ENCODE assay signal across 1 cellular context in genomic region chr15:28037969-28038640, GRCh38.
TF ChIP-seq lines count a peak whose summit lies in the region.

No MANE protein-coding gene starts in this region.

TF ChIP-seq in HepG2, 621 proteins besides CTCF, POLR2A, EP300 and RAD21 (continued from another document):
- TF ChIP-seq, protein P1, sequence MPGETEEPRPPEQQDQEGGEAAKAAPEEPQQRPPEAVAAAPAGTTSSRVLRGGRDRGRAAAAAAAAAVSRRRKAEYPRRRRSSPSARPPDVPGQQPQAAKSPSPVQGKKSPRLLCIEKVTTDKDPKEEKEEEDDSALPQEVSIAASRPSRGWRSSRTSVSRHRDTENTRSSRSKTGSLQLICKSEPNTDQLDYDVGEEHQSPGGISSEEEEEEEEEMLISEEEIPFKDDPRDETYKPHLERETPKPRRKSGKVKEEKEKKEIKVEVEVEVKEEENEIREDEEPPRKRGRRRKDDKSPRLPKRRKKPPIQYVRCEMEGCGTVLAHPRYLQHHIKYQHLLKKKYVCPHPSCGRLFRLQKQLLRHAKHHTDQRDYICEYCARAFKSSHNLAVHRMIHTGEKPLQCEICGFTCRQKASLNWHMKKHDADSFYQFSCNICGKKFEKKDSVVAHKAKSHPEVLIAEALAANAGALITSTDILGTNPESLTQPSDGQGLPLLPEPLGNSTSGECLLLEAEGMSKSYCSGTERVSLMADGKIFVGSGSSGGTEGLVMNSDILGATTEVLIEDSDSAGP (CRISPR knock-in tag; IDR thresholded peaks at IDR 0.05; ENCODE audit: borderline replicate concordance): 0 out of 2 replicates have a peak, but pooled peaks have one; percentile 36
- TF ChIP-seq NCOR1 (IDR thresholded peaks at IDR 0.05; ENCODE audit: borderline replicate concordance, low read length): peak; percentile 69; the same call in 1 of the 2 replicates
- TF ChIP-seq BCL6 (CRISPR knock-in tag; IDR thresholded peaks at IDR 0.05): peak; percentile 95
- peak; percentile 58; the same call in 1 of the 2 replicates for TF ChIP-seq HNF4G (IDR thresholded peaks at IDR 0.05; ENCODE audit: borderline replicate concordance, low read depth, low read length)
- TF ChIP-seq HNF4G (CRISPR knock-in tag; IDR thresholded peaks at IDR 0.05; ENCODE audit: borderline replicate concordance, low read depth): peak; percentile 48; the same call in 1 of the 2 replicates
- no peak for TF ChIP-seq ZNF121 (CRISPR knock-in tag; IDR thresholded peaks at IDR 0.05)
- TF ChIP-seq ZNF3 (CRISPR knock-in tag; IDR thresholded peaks at IDR 0.05): no peak
- TF ChIP-seq THAP9 (CRISPR knock-in tag; IDR thresholded peaks at IDR 0.05; ENCODE audit: borderline replicate concordance): no peak
- peak; percentile 22; the same call in 1 of the 2 replicates for TF ChIP-seq SAP130 (CRISPR knock-in tag; IDR thresholded peaks at IDR 0.05; ENCODE audit: low read depth)
